1 cellular context compared by ENCODE assay signal in the genomic region with DNA sequence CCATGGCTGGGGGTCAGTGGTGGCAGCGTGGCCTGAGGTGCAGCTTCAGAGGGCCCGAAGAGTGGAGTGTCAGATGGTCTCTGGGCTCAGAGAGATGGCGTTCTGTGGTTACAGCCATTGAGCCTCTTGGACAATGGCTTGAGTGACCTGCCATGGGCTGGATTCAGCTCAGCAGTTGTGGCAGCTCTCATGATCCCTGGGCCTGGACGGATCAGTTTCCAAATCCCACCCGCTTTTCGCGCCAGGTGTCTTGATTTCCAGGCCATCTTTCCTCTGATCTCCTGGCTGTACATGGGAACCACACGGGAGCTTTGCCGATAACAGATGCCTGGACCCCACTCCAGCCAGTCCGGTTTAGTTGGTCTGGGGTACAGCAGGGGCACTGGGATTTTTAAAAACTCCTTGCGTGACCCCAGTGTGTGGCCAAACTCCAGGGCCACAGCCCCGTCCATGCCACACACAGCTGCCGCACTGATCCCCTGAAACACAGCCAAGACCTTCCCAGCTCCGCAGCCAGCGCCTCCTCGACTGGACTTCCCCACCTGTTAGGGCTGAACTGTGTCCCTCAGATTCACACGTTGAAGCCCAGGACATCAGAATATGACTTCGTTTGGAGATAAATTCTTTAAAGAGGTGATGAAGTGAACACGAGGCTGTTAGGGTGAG.
TF ChIP-seq lines count a peak whose summit lies in the region.

No MANE protein-coding gene starts in this region.

TF ChIP-seq in H1, 55 proteins besides CTCF, POLR2A, EP300 and RAD21:
- TF ChIP-seq EGR1 (IDR thresholded peaks at IDR 0.05; ENCODE audit: borderline replicate concordance, low read depth, low read length) (no peak), SIN3A (conservative IDR thresholded peaks at IDR 0.05 in 1 of 2, IDR thresholded peaks at IDR 0.05 in 1 of 2; ENCODE audit: low read depth in 1 of 2, low read length in 2 of 2) (no peak), EZH2 (IDR thresholded peaks at IDR 0.05; ENCODE audit: low read depth, low read length, severe bottlenecking) (no peak), SUZ12 (IDR thresholded peaks at IDR 0.05; ENCODE audit: low read length) (no peak), SP2 (IDR thresholded peaks at IDR 0.05; ENCODE audit: low read length) (no peak), YY1 (IDR thresholded peaks at IDR 0.05; ENCODE audit: low read depth, low read length) (no peak), TAF1 (IDR thresholded peaks at IDR 0.05; ENCODE audit: low read depth, low read length) (no peak), BCL11A (IDR thresholded peaks at IDR 0.05; ENCODE audit: low read depth in 2 of 2, low read length in 2 of 2) (no peak), JUND (IDR thresholded peaks at IDR 0.05; ENCODE audit: low read length) (no peak), KDM4A (IDR thresholded peaks at IDR 0.05; ENCODE audit: low read depth, low read length, severe bottlenecking) (no peak), TBP (IDR thresholded peaks at IDR 0.05; ENCODE audit: low read depth, low read length) (no peak), TAF7 (optimal IDR thresholded peaks at IDR 0.05; ENCODE audit: borderline replicate concordance, low read depth, low read length) (no peak), CBX8 (IDR thresholded peaks at IDR 0.05; ENCODE audit: borderline replicate concordance, low read depth, low read length) (no peak), CEBPB (IDR thresholded peaks at IDR 0.05; ENCODE audit: low read depth, low read length) (no peak), PHF8 (conservative IDR thresholded peaks at IDR 0.05; ENCODE audit: low read depth, low read length) (no peak)
- TF ChIP-seq, protein P1, sequence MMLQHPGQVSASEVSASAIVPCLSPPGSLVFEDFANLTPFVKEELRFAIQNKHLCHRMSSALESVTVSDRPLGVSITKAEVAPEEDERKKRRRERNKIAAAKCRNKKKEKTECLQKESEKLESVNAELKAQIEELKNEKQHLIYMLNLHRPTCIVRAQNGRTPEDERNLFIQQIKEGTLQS (IDR thresholded peaks at IDR 0.05; ENCODE audit: insufficient read depth, low read depth, low read length) = no peak
- TF ChIP-seq, protein P2, sequence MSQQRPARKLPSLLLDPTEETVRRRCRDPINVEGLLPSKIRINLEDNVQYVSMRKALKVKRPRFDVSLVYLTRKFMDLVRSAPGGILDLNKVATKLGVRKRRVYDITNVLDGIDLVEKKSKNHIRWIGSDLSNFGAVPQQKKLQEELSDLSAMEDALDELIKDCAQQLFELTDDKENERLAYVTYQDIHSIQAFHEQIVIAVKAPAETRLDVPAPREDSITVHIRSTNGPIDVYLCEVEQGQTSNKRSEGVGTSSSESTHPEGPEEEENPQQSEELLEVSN (IDR thresholded peaks at IDR 0.05) = no peak
TF ChIP-seq in H1: peak in this region for 0.
